In the genomic region with DNA sequence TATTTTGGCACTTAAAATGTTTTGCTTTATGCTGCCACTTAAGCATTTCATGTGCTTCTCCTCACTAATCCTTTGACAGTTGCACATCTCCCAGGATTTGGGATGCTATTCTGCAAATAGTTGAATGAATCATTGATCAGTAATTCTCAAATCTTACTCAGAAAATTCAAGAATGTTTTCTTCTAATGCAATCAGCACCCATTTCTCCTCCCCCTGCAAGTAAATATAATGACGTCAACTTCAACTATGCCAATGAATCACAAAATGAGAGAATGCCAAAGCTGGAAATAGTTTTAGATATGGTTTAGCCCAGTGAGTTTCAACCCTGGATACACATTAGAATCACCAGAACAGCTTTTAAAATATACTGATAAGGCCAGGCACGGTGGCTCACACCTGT, we compare ENCODE assay signal across 16 cellular contexts. TPM values are rescaled to one million over a fixed set of nuclear protein-coding genes. Genes with fewer than 3 reads are reported as not detected.
DNase-seq lines count a peak whose midpoint lies in the region; TF ChIP-seq lines count a peak whose summit lies in the region.
"Had no signal": no experiment of that assay in that cellular context is flagged by ENCODE, and none has a peak within 500 bp of the region (broad histone marks: within the 10 kb centered on the region; RNA-seq: fewer than 3 reads in every experiment).

No MANE protein-coding gene starts in this region.

- H3K27me3 ChIP-seq in breast epithelium = no peaks in the 10 kb centered on the region
- H3K27me3 ChIP-seq: upper lobe of right lung had no signal

- POLR2A ChIA-PET in MCF 10A (lab: Yijun Ruan, JAX) = no interaction called here

- no peaks in the 10 kb centered on the region for H3K9me3 Mint-ChIP-seq in MCF 10A (ENCODE audit: unreplicated experiment)
- H3K9me3 Mint-ChIP-seq: activated CD4-positive, alpha-beta T cell treated with anti-CD3 and anti-CD28 coated beads, Interleukin-2, amount 10 ng/mL, durations not matched to agents 7 days and 5 days had no signal

- no peaks in the 10 kb centered on the region for H3K9me3 ChIP-seq in breast epithelium
- H3K9me3 ChIP-seq: upper lobe of right lung had no signal

- TF ChIP-seq CTCF in MCF 10A (IDR thresholded peaks at IDR 0.05; ENCODE audit: unreplicated experiment) = no peak
- no peak for TF ChIP-seq CTCF in breast epithelium (IDR thresholded peaks at IDR 0.05)
- no peak for TF ChIP-seq CTCF in astrocyte of the spinal cord (IDR thresholded peaks at IDR 0.05; ENCODE audit: low read depth, low read length)

- H3K36me3 ChIP-seq in breast epithelium = no peaks in the 10 kb centered on the region
- H3K36me3 ChIP-seq: upper lobe of right lung had no signal

- peaks cover 17% of the 10 kb centered on the region for H3K27me3 Mint-ChIP-seq in MCF 10A (ENCODE audit: insufficient read depth, unreplicated experiment)

- H3K4me1 Mint-ChIP-seq in MCF 10A (ENCODE audit: insufficient read depth, unreplicated experiment) = peaks cover 31% of the 10 kb centered on the region

- intact Hi-C loops in MCF 10A (cut with micrococcal nuclease) (no loop called here), breast epithelium (cut with DNase I; ENCODE audit: low total_unique reads) (no loop called here)

- TF ChIP-seq POLR2A in breast epithelium (IDR thresholded peaks at IDR 0.05) = no peak

- no peak overlapping the region for H3K27ac ChIP-seq in breast epithelium
- H3K27ac ChIP-seq: upper lobe of right lung had no signal

- H3K36me3 Mint-ChIP-seq in MCF 10A (ENCODE audit: insufficient read depth, unreplicated experiment) = peaks cover 8% of the 10 kb centered on the region

- no TSS peak for BruUV-seq in MCF 10A (replicated peaks; lab: Mats Ljungman, UMichigan)

- no peak overlapping the region for H3K4me3 Mint-ChIP-seq in MCF 10A (ENCODE audit: unreplicated experiment)
- H3K4me3 Mint-ChIP-seq: activated CD4-positive, alpha-beta T cell treated with anti-CD3 and anti-CD28 coated beads, Interleukin-2, amount 10 ng/mL, durations not matched to agents 7 days and 5 days had no signal

- in situ Hi-C loops in astrocyte of the spinal cord (cut with HindIII; ENCODE audit: low sequenced_read_pairs) = no loop called here

- DNase-seq in MCF 10A (ENCODE audit: unreplicated experiment) = peak; percentile 47
- no peak for DNase-seq in breast epithelium (ENCODE audit: low spot score in 2 of 2)
- peak; percentile 66 for DNase-seq in astrocyte of the spinal cord (ENCODE audit: low read depth, low spot score)
- DNase-seq in iris pigment epithelial cell (ENCODE audit: low read depth) = peak; percentile 91
- DNase-seq in superior temporal gyrus (ENCODE audit: extremely low spot score) = peak; percentile 8
- no peak for DNase-seq in NOMO-1 (lab: John Stamatoyannopoulos, UW; ENCODE audit: unreplicated experiment in 2 of 2)
- no peak for DNase-seq in GDM1 (lab: John Stamatoyannopoulos, UW)
- no peak for DNase-seq in NCI-H1436 treated with DMSO at 0.1 percent for 48 hours (lab: John Stamatoyannopoulos, UW)
- DNase-seq: ACHN; activated CD4-positive, alpha-beta T cell treated with anti-CD3 and anti-CD28 coated beads, Interleukin-2, amount 10 ng/mL, durations not matched to agents 7 days and 5 days; activated effector memory CD4-positive, alpha-beta T cell treated with Interleukin-2 at 50 U/mL for 16 hours; dermis blood vessel endothelial cell; DMS79 treated with DMSO at 0.1 percent for 48 hours; NCI-H2081; upper lobe of right lung had no signal

- CTCF ChIA-PET in MCF 10A (lab: Yijun Ruan, JAX) = interaction anchor here (0.6 kb wide), 1 partner anchor 94 kb away, joined by 4 read pairs; no protein-coding TSS in a partner anchor

- peaks cover 8 to 14% of the 10 kb centered on the region in 2 donors for H3K4me1 ChIP-seq in breast epithelium

- H3K4me3 ChIP-seq in breast epithelium = no peak overlapping the region
- no peak overlapping the region for H3K4me3 ChIP-seq in astrocyte of the spinal cord (ENCODE audit: low read depth, low read length)
- H3K4me3 ChIP-seq: K562, upper lobe of right lung had no signal

- H3K27ac Mint-ChIP-seq in MCF 10A (ENCODE audit: low read depth, unreplicated experiment) = peak overlapping the region; percentile 57
- H3K27ac Mint-ChIP-seq: activated CD4-positive, alpha-beta T cell treated with anti-CD3 and anti-CD28 coated beads, Interleukin-2, amount 10 ng/mL, durations not matched to agents 7 days and 5 days had no signal

RNA-seq across cellular contexts. Expression of gene BLOC1S1, which starts 2.1 kb away (rescaled TPM):
- total RNA-seq in MCF 10A (2022) (75.8 and 84.3 TPM in 2 replicates), breast epithelium (100 to 1,000 TPM; 141 to 238 (median 162) TPM)

RNA-seq across cellular contexts. Expression of gene ITGA7, which starts 6.0 kb away (rescaled TPM):
- total RNA-seq in MCF 10A (2022) (2.1 and 3.0 TPM in 2 replicates), breast epithelium (100 to 1,000 TPM in 1 of 3 donors, 10 to 100 TPM in 2; 20.5 to 190 (median 33.1) TPM)

RNA-seq across cellular contexts. Expression of gene RDH5, which starts 6.5 kb away (rescaled TPM):
- total RNA-seq in MCF 10A (2022) (2.5 and 3.9 TPM in 2 replicates), breast epithelium (10 to 100 TPM; 18.9 to 90.9 (median 21.6) TPM)

RNA-seq across cellular contexts. Expression of gene CD63, which starts 15.1 kb away (rescaled TPM):
- total RNA-seq in MCF 10A (2022) (552 and 724 TPM in 2 replicates), breast epithelium (100 to 1,000 TPM; 540 to 910 (median 777) TPM)

RNA-seq across cellular contexts. Expression of gene GDF11, which starts 29.2 kb away (rescaled TPM):
- total RNA-seq in MCF 10A (2022) (1.9 TPM in 2 replicates), breast epithelium (1 to 10 TPM in 1 of 3 donors, under 1 TPM in 2; 0.64 to 1.6 (median 0.88) TPM)

Comparison
In these comparisons a context has a peak if more than half of its experiments do, and no peak if none do; other contexts are left out.
1. DNase-seq: peak in MCF 10A (single experiment), astrocyte of the spinal cord (single experiment), iris pigment epithelial cell (single experiment) and superior temporal gyrus (single experiment); none in breast epithelium (0 of 2), NOMO-1 (0 of 2), GDM1 (single experiment) and NCI-H1436 treated with DMSO at 0.1 percent for 48 hours (single experiment).